Comparison of ENCODE assay signal across 21 cellular contexts in genomic region chr4:102792361-102792936, GRCh38. TPM values are rescaled to one million over a fixed set of nuclear protein-coding genes. Genes with fewer than 3 reads are reported as not detected.
DNase-seq lines count a peak whose midpoint lies in the region; ATAC-seq, FAIRE-seq and TF ChIP-seq lines count a peak whose summit lies in the region.
"Had no signal": no experiment of that assay in that cellular context is flagged by ENCODE, and none has a peak within 500 bp of the region (broad histone marks: within the 10 kb centered on the region; RNA-seq: fewer than 3 reads in every experiment).

No MANE protein-coding gene starts in this region.

- no peak overlapping the region for H3K9ac ChIP-seq in GM12878 (ENCODE audit: control insufficient read depth, insufficient read depth, low read length)
- H3K9ac ChIP-seq: BLaER1 treated with 17β-estradiol and CSF1 and Interleukin-3, amounts not matched to agents 10 nM and 100 nM; GM23248 had no signal

- in situ Hi-C loops in GM12878 (cut with MboI), result no loop called here

- POLR2A ChIA-PET in GM12878 (lab: Charles Lee), result interaction anchor here (0.5 to 0.7 kb wide), 4 partner anchors 13 to 100 kb away, joined by 3 read pairs; partner anchors contain the start of gene UBE2D3

- no peak for TF ChIP-seq RAD21 in GM12878 (IDR thresholded peaks at IDR 0.05; ENCODE audit: insufficient read depth, low read depth, low read length)

- H3K4me3 ChIP-seq in GM12878, result no peak overlapping the region
- no peak overlapping the region for H3K4me3 ChIP-seq in mucosa of descending colon
- H3K4me3 ChIP-seq: ascending aorta; BLaER1 treated with 17β-estradiol and CSF1 and Interleukin-3, amounts not matched to agents 10 nM and 100 nM; GM23248; stomach; upper lobe of left lung had no signal

- H3K4me3 Mint-ChIP-seq in activated CD8-positive, alpha-beta memory T cell treated with anti-CD3 and anti-CD28 coated beads, Interleukin-2, amount 10 ng/mL, durations not matched to agents 7 days and 5 days, result no peak overlapping the region

- H3K27ac ChIP-seq in GM12878 (ENCODE audit: control insufficient read depth, insufficient read depth), result no peak overlapping the region
- H3K27ac ChIP-seq: ascending aorta; BLaER1 treated with 17β-estradiol and CSF1 and Interleukin-3, amounts not matched to agents 10 nM and 100 nM; GM23248; stomach; upper lobe of left lung had no signal

- no peak overlapping the region for H2AFZ ChIP-seq in GM12878 (ENCODE audit: control insufficient read depth, low read depth, low read length)
- H2AFZ ChIP-seq: GM23248 had no signal

- no peaks in the 10 kb centered on the region for H3K79me2 ChIP-seq in GM12878 (ENCODE audit: control insufficient read depth, insufficient read depth, low read length)

- BruUV-seq in GM12878 (replicated peaks; lab: Mats Ljungman, UMichigan), result no TSS peak

- TF ChIP-seq POLR2A in GM12892 (IDR thresholded peaks at IDR 0.05; ENCODE audit: low read depth, low read length) (peak; percentile 64), GM12878 (IDR thresholded peaks at IDR 0.05; ENCODE audit: low read depth, low read length) (no peak)

- H3K4me1 Mint-ChIP-seq in activated CD8-positive, alpha-beta memory T cell treated with anti-CD3 and anti-CD28 coated beads, Interleukin-2, amount 10 ng/mL, durations not matched to agents 7 days and 5 days, result peaks cover 17% of the 10 kb centered on the region

- no peak for DNase-seq in activated CD8-positive, alpha-beta memory T cell treated with anti-CD3 and anti-CD28 coated beads, Interleukin-2, amount 10 ng/mL, durations not matched to agents 7 days and 5 days
- no peak for DNase-seq in activated CD8-positive, alpha-beta memory T cell treated with anti-CD3 and anti-CD28 coated beads for 24 hours
- DNase-seq in GM12892 (ENCODE audit: insufficient read length), result no peak
- no peak for DNase-seq in GM12878 (ENCODE audit: low read depth, low spot score)
- no peak for DNase-seq in mucosa of descending colon
- no peak for DNase-seq in central memory CD4-positive, alpha-beta T cell
- no peak for DNase-seq in DMS153 (lab: John Stamatoyannopoulos, UW)
- DNase-seq: activated CD4-positive, alpha-beta T cell treated with anti-CD3 and anti-CD28 coated beads, Interleukin-2, amount 50 U/mL, for 4 hours; GM23248; hypothalamus; kidney; MM.1S; NCI-H2227 treated with DMSO at 0.1 percent for 48 hours; NK-92 treated with Interleukin-12 subunit alpha and Interleukin-12 subunit beta, amount 100 ng/mL, for 24 hours; right cardiac atrium; stomach; upper lobe of left lung had no signal

- no peak for TF ChIP-seq EP300 in GM12878 (IDR thresholded peaks at IDR 0.05; ENCODE audit: borderline replicate concordance in 1 of 2, control insufficient read depth in 1 of 2, low read depth in 2 of 2, low read length in 2 of 2)

- no peaks in the 10 kb centered on the region for H4K20me1 ChIP-seq in GM12878 (ENCODE audit: control insufficient read depth, insufficient read depth)

- 95% methylated on average over 2 of the region's 2 CpGs for WGBS in GM12878 (ENCODE audit: insufficient coverage, insufficient replicate concordance, low lambda C conversion rate, missing lambda C conversion rate)

- SMC1A ChIA-PET in GM12878 (lab: Charles Lee; ENCODE audit: uncharacterized antibody, unreplicated experiment), result interaction anchor here (0.8 to 2.4 kb wide), 6 partner anchors 10 to 59 kb away, joined by 3 to 9 read pairs (median 4); partner anchors contain the start of gene UBE2D3

- no peaks in the 10 kb centered on the region for H3K27me3 Mint-ChIP-seq in activated CD8-positive, alpha-beta memory T cell treated with anti-CD3 and anti-CD28 coated beads, Interleukin-2, amount 10 ng/mL, durations not matched to agents 7 days and 5 days

- H3K27ac Mint-ChIP-seq in activated CD8-positive, alpha-beta memory T cell treated with anti-CD3 and anti-CD28 coated beads, Interleukin-2, amount 10 ng/mL, durations not matched to agents 7 days and 5 days, result no peak overlapping the region

- H3K36me3 ChIP-seq in GM12878 (ENCODE audit: control insufficient read depth in 2 of 2, insufficient read depth in 2 of 2, low read length in 1 of 2) (peaks cover 1 to 25% of the 10 kb centered on the region in 2 experiments; a peak in 3 of 4 replicates), mucosa of descending colon (ENCODE audit: low read depth) (no peaks in the 10 kb centered on the region)

- H3K4me1 ChIP-seq in GM12878 (ENCODE audit: control insufficient read depth, insufficient read depth, low read length), result no peaks in the 10 kb centered on the region
- H3K4me1 ChIP-seq in mucosa of descending colon (ENCODE audit: low read depth), result no peaks in the 10 kb centered on the region
- H3K4me1 ChIP-seq: ascending aorta, upper lobe of left lung had no signal

- ATAC-seq in activated CD8-positive, alpha-beta memory T cell treated with anti-CD3 and anti-CD28 coated beads, Interleukin-2, amount 10 ng/mL, durations not matched to agents 7 days and 5 days, result peak; percentile 27
- ATAC-seq in GM12878, result peak; percentile 17
- ATAC-seq in mucosa of descending colon, result peak; percentile 27
- ATAC-seq in GM19395 (IDR thresholded peaks at IDR 0.05; ENCODE audit: unreplicated experiment), result no peak
- ATAC-seq: right cardiac atrium had no signal

- H3K36me3 Mint-ChIP-seq in activated CD8-positive, alpha-beta memory T cell treated with anti-CD3 and anti-CD28 coated beads, Interleukin-2, amount 10 ng/mL, durations not matched to agents 7 days and 5 days, result peaks cover 59% of the 10 kb centered on the region

- no peaks in the 10 kb centered on the region for H3K9me3 Mint-ChIP-seq in activated CD8-positive, alpha-beta memory T cell treated with anti-CD3 and anti-CD28 coated beads, Interleukin-2, amount 10 ng/mL, durations not matched to agents 7 days and 5 days (ENCODE audit: low read depth)

- H3K27me3 ChIP-seq in GM12878 (replicated peaks in 1 of 2; ENCODE audit: control insufficient read depth in 2 of 2, insufficient read depth in 2 of 2, low read length in 1 of 2), result no peaks in the 10 kb centered on the region
- H3K27me3 ChIP-seq: ascending aorta; BLaER1 treated with 17β-estradiol and CSF1 and Interleukin-3, amounts not matched to agents 10 nM and 100 nM; stomach; upper lobe of left lung had no signal

- TF ChIP-seq CTCF in GM12878 (IDR thresholded peaks at IDR 0.05 in 2 of 3, conservative IDR thresholded peaks at IDR 0.05 in 1 of 3; ENCODE audit: control insufficient read depth in 2 of 3, extremely low read depth in 1 of 3, insufficient read depth in 1 of 3, low read depth in 3 of 3, low read length in 3 of 3) (no peak), mucosa of descending colon (IDR thresholded peaks at IDR 0.05) (no peak)

- intact Hi-C loops in GM12878 (cut with micrococcal nuclease; ENCODE audit: unreplicated experiment) (loop anchor here (10.0 kb wide), 1 partner anchor 168 kb away; no protein-coding TSS in a partner anchor), mucosa of descending colon (cut with DNase I, micrococcal nuclease) (no loop called here)

- FAIRE-seq in GM12892 (lab: Jason Lieb, UNC) (peak; percentile 48), GM12878 (lab: Jason Lieb, UNC) (no peak)
- FAIRE-seq: kidney, TTC549 had no signal

- CTCF ChIA-PET in activated CD8-positive, alpha-beta memory T cell treated with anti-CD3 and anti-CD28 coated beads, Interleukin-2, amount 10 ng/mL, durations not matched to agents 7 days and 5 days (lab: Charles Lee), result no interaction called here
- CTCF ChIA-PET in GM12878 (lab: Yijun Ruan, JAX), result interaction anchor here (0.7 to 1.1 kb wide), 2 partner anchors 15 to 28 kb away, joined by 3 read pairs; no protein-coding TSS in a partner anchor

- H3K4me2 ChIP-seq in GM12878 (ENCODE audit: control insufficient read depth, insufficient read depth), result no peak overlapping the region
- H3K4me2 ChIP-seq: BLaER1 treated with 17β-estradiol and CSF1 and Interleukin-3, amounts not matched to agents 10 nM and 100 nM had no signal

- H3K9me3 ChIP-seq in GM12878 (replicated peaks; ENCODE audit: control insufficient read depth, insufficient read depth, low read length) (no peaks in the 10 kb centered on the region; the same call in 1 of the 3 replicates), mucosa of descending colon (no peaks in the 10 kb centered on the region)
- H3K9me3 ChIP-seq: ascending aorta, stomach, upper lobe of left lung had no signal

- RAD21 ChIA-PET in GM12878 (lab: Charles Lee; ENCODE audit: unreplicated experiment), result no interaction called here

RNA-seq across cellular contexts. Expression of gene MANBA, which starts 31.7 kb away (rescaled TPM):
- total RNA-seq in activated CD8-positive, alpha-beta memory T cell treated with anti-CD3 and anti-CD28 coated beads, Interleukin-2, amount 10 ng/mL, durations not matched to agents 7 days and 5 days, result 10 to 100 TPM; 12.1 to 16.5 TPM
- polyA plus RNA-seq in GM12892 (2012; ENCODE audit: missing spikeins), result 19.6 TPM
- total RNA-seq in GM12878 (2013; cell fraction: nucleolus; rRNA removed), result 207 and 208 TPM in 2 replicates
- total RNA-seq in GM12878 (2014; rRNA removed) (18.6 and 24.3 TPM in 2 replicates), GM12878 (2014; rRNA removed; fragmentation: Illumina TruSeq; extraction: Trizol) (18.2 and 19.0 TPM in 2 replicates), GM12878 (2021) (13.6 and 13.8 TPM in 2 replicates), mucosa of descending colon (10 to 100 TPM; 15.5 to 25.0 (median 19.9) TPM)
- polyA plus RNA-seq in GM12878 (2011; ENCODE audit: low read depth), result 14.7 TPM
- polyA plus RNA-seq in GM12878 (2011; rRNA removed) (14.7 and 15.6 TPM in 2 replicates), GM12878 (2014; fragmentation: Illumina TruSeq; extraction: Trizol) (12.1 and 16.9 TPM in 2 replicates), GM12878 (2014; fragmentation: Nextera tagmentation; extraction: Ambion mirVana) (1 to 10 TPM; 3.8 to 6.9 TPM), GM12878 (2014; rRNA removed) (8.5 and 10.4 TPM in 2 replicates), GM12878 (2016; fragmentation: Nextera tagmentation; extraction: Ambion mirVana) (10 to 100 TPM; 11.9 to 13.0 TPM)
- 10.8 and 15.1 TPM in 2 replicates for polyA plus RNA-seq in GM12878 (2011; cell fraction: cytosol; rRNA removed)
- 42.7 and 51.3 TPM in 2 replicates for polyA plus RNA-seq in GM12878 (2011; cell fraction: nucleus; rRNA removed)
- 15.4 and 23.2 TPM in 2 replicates for polyA plus RNA-seq in GM12878 (2012)
- polyA minus RNA-seq in GM12878 (2011; rRNA and poly(A)+ RNA removed), result 31.3 and 34.3 TPM in 2 replicates
- polyA minus RNA-seq in GM12878 (2011; cell fraction: cytosol; rRNA and poly(A)+ RNA removed), result 8.3 and 12.8 TPM in 2 replicates
- 53.3 and 78.7 TPM in 2 replicates for polyA minus RNA-seq in GM12878 (2011; cell fraction: nucleus; rRNA and poly(A)+ RNA removed)

RNA-seq across cellular contexts. Expression of gene UBE2D3, which starts 34.9 kb away (rescaled TPM):
- 100 to 1,000 TPM; 357 to 421 TPM for total RNA-seq in activated CD8-positive, alpha-beta memory T cell treated with anti-CD3 and anti-CD28 coated beads, Interleukin-2, amount 10 ng/mL, durations not matched to agents 7 days and 5 days
- 256 TPM for polyA plus RNA-seq in GM12892 (2012; ENCODE audit: missing spikeins)
- 344 and 349 TPM in 2 replicates for total RNA-seq in GM12878 (2013; cell fraction: nucleolus; rRNA removed)
- total RNA-seq in GM12878 (2014; rRNA removed), result 496 and 526 TPM in 2 replicates
- 304 and 308 TPM in 2 replicates for total RNA-seq in GM12878 (2014; rRNA removed; fragmentation: Illumina TruSeq; extraction: Trizol)
- total RNA-seq in GM12878 (2021), result 284 and 293 TPM in 2 replicates
- 341 TPM for polyA plus RNA-seq in GM12878 (2011; ENCODE audit: low read depth)
- polyA plus RNA-seq in GM12878 (2011; rRNA removed), result 572 and 603 TPM in 2 replicates
- 397 and 415 TPM in 2 replicates for polyA plus RNA-seq in GM12878 (2011; cell fraction: cytosol; rRNA removed)
- polyA plus RNA-seq in GM12878 (2011; cell fraction: nucleus; rRNA removed), result 332 and 396 TPM in 2 replicates
- polyA plus RNA-seq in GM12878 (2012), result 276 and 301 TPM in 2 replicates
- polyA plus RNA-seq in GM12878 (2014; fragmentation: Illumina TruSeq; extraction: Trizol), result 532 and 673 TPM in 2 replicates
- polyA plus RNA-seq in GM12878 (2014; fragmentation: Nextera tagmentation; extraction: Ambion mirVana), result 100 to 1,000 TPM; 162 to 186 TPM
- polyA plus RNA-seq in GM12878 (2014; rRNA removed), result 329 and 344 TPM in 2 replicates
- 100 to 1,000 TPM; 460 to 472 TPM for polyA plus RNA-seq in GM12878 (2016; fragmentation: Nextera tagmentation; extraction: Ambion mirVana)
- polyA minus RNA-seq in GM12878 (2011; rRNA and poly(A)+ RNA removed), result 260 and 370 TPM in 2 replicates
- 167 and 178 TPM in 2 replicates for polyA minus RNA-seq in GM12878 (2011; cell fraction: cytosol; rRNA and poly(A)+ RNA removed)
- polyA minus RNA-seq in GM12878 (2011; cell fraction: nucleus; rRNA and poly(A)+ RNA removed), result 166 and 308 TPM in 2 replicates
- total RNA-seq in mucosa of descending colon, result 100 to 1,000 TPM; 290 to 303 (median 293) TPM
